8 cellular contexts compared by ENCODE assay signal in the genomic region with DNA sequence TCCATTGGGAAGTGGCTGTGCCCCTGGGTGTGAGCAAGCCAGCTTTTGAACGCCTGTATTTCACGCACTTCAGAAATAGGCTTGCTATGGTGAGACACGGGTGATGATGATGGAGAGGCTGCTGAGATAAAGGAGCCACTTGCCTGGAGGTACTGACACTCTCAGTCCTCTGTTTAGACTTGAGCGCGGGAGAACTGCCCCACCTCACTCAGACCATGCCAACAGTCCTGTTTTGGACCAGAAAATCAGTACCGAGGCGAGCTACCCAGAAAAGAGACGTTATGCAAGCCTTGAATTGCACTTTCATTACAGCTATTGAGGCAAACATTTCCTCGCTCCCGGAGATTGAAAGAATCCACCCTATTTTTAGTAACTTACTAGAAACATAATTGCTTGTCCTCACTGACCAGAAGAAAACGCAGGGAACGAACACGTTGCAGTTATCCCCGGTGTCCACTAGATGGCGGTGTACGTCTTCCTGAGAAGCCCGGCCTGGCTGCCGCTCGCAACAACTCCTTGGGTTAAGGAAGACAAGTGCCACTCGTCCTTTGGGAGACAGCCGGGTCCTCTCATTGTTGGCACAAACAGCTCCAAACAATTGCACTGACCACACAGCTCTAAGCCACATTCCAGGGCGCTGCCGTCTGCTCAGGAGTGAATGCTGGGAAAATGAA.
DNase-seq lines count a peak whose midpoint lies in the region; ATAC-seq and TF ChIP-seq lines count a peak whose summit lies in the region.

No MANE protein-coding gene starts in this region.

- 5% methylated on average over 23 of the region's 23 CpGs for WGBS in prostate gland

- TF ChIP-seq CTCF in HFF-Myc (IDR thresholded peaks at IDR 0.05; ENCODE audit: low read depth, low read length, missing control alignments): peak; percentile 94
- TF ChIP-seq CTCF in prostate gland (IDR thresholded peaks at IDR 0.05): peak; percentile 77 to 88 (median 80)
- TF ChIP-seq CTCF in uterus (IDR thresholded peaks at IDR 0.05): peak; percentile 67 to 83 (median 74)

- H3K4me1 ChIP-seq in prostate gland (replicated peaks): no peaks in the 10 kb centered on the region
- no peaks in the 10 kb centered on the region for H3K4me1 ChIP-seq in uterus

- peak; percentile 81 to 83 for ATAC-seq in left cardiac atrium

- H3K27me3 ChIP-seq in prostate gland (replicated peaks; ENCODE audit: insufficient read depth): no peaks in the 10 kb centered on the region
- no peaks in the 10 kb centered on the region for H3K27me3 ChIP-seq in uterus

- H3K27ac ChIP-seq in prostate gland: no peak overlapping the region
- H3K27ac ChIP-seq in uterus: no peak overlapping the region

- no peak overlapping the region for H3K4me3 ChIP-seq in HFF-Myc (replicated peaks; ENCODE audit: low read depth, low read length)
- no peak overlapping the region for H3K4me3 ChIP-seq in prostate gland
- H3K4me3 ChIP-seq in uterus: no peak overlapping the region

- DNase-seq in ELR (ENCODE audit: low read depth) (peak; percentile 84), HFF-Myc (ENCODE audit: extremely low read depth, low read depth) (peak; percentile 71), NAMALWA (ENCODE audit: low spot score) (peak; percentile 74), SW 1271 (lab: John Stamatoyannopoulos, UW) (peak; percentile 41 to 77), amniotic epithelial cell (ENCODE audit: low read depth) (peak; percentile 73), left cardiac atrium (peak; percentile 75), prostate gland (ENCODE audit: low spot score) (peak; percentile 82), uterus (peak; percentile 60 to 69)

- H3K9me3 ChIP-seq in prostate gland: no peaks in the 10 kb centered on the region
- no peaks in the 10 kb centered on the region for H3K9me3 ChIP-seq in uterus

- intact Hi-C loops in left cardiac atrium (cut with DNase I) (no loop called here), prostate gland (cut with DNase I) (no loop called here), uterus (cut with DNase I; ENCODE audit: low total_unique reads) (no loop called here)

- TF ChIP-seq POLR2A in prostate gland (IDR thresholded peaks at IDR 0.05): no peak
- TF ChIP-seq POLR2A in uterus (IDR thresholded peaks at IDR 0.05): no peak

- H3K36me3 ChIP-seq in prostate gland: no peaks in the 10 kb centered on the region
- no peaks in the 10 kb centered on the region for H3K36me3 ChIP-seq in uterus
